26 cellular contexts compared by ENCODE assay signal in genomic region chr2:50724837-50725236, GRCh38.
"Had no signal": no experiment of that assay in that cellular context is flagged by ENCODE, and none has a peak within 500 bp of the region (broad histone marks: within the 10 kb centered on the region; RNA-seq: fewer than 3 reads in every experiment).

No MANE protein-coding gene starts in this region.

- H3K36me3 ChIP-seq: adrenal gland, colonic mucosa, MG63, Peyer's patch, SJCRH30 had no signal

- H3K9me3 Mint-ChIP-seq: activated CD8-positive, alpha-beta T cell treated with anti-CD3 and anti-CD28 coated beads for 36 hours; activated naive CD8-positive, alpha-beta T cell treated with anti-CD3 and anti-CD28 coated beads, Interleukin-2, amount 10 ng/mL, durations not matched to agents 7 days and 5 days; activated T-helper 2 cell treated with anti-CD3 and anti-CD28 coated beads, Interferon-gamma antibody, Interleukin-2, Interleukin-4, amounts not matched to agents 10 μg/mL and 5 μg/mL and 100 μg/mL, durations not matched to agents 14 hours and 24 hours and 36 hours; T-helper 1 cell treated with Interleukin-12 subunit alpha and Interleukin-12 subunit beta and Interleukin-4 antibody, amounts not matched to agents 30 μg/mL and 1 μg/mL, for 36 hours had no signal

- H3K4me3 ChIP-seq: adrenal gland, colonic mucosa, MG63, Peyer's patch, SJCRH30 had no signal

- H3K4me1 Mint-ChIP-seq: activated naive CD8-positive, alpha-beta T cell treated with anti-CD3 and anti-CD28 coated beads, Interleukin-2, amount 10 ng/mL, durations not matched to agents 7 days and 5 days had no signal

- DNase-seq: activated CD4-positive, alpha-beta T cell treated with anti-CD3 and anti-CD28 coated beads for 4 hours; activated CD8-positive, alpha-beta memory T cell treated with anti-CD3 and anti-CD28 coated beads, Interleukin-2, amount 50 U/mL, for 4 hours; activated CD8-positive, alpha-beta T cell treated with anti-CD3 and anti-CD28 coated beads for 36 hours; activated gamma-delta T cell treated with Interleukin-2 at 50 U/mL for 16 hours; activated naive CD4-positive, alpha-beta T cell treated with anti-CD3 and anti-CD28 coated beads, Interleukin-2, amount 50 U/mL, for 16 hours; activated naive CD8-positive, alpha-beta T cell treated with anti-CD3 and anti-CD28 coated beads, Interleukin-2, amount 10 ng/mL, durations not matched to agents 7 days and 5 days; activated T-cell treated with anti-CD3 and anti-CD28 coated beads, Interleukin-2, amount 50 U/mL, for 72 hours; adrenal gland; anterior cingulate cortex; caudate nucleus; colonic mucosa; MG63; MV-4-11; NCI-H1092 treated with DMSO at 0.1 percent for 48 hours; NCI-H1417 treated with DMSO at 0.1 percent for 48 hours; NCI-H187; NCI-H510A treated with DMSO at 0.1 percent for 48 hours; NCI-H774; Peyer's patch; Right ventricle myocardium superior; SJCRH30 had no signal

- H3K27me3 ChIP-seq: adrenal gland, colonic mucosa, MG63, Peyer's patch, SJCRH30 had no signal

- H3K27ac Mint-ChIP-seq: activated CD8-positive, alpha-beta T cell treated with anti-CD3 and anti-CD28 coated beads for 36 hours; activated naive CD8-positive, alpha-beta T cell treated with anti-CD3 and anti-CD28 coated beads, Interleukin-2, amount 10 ng/mL, durations not matched to agents 7 days and 5 days; activated T-cell treated with anti-CD3 and anti-CD28 coated beads, Interleukin-2, amount 50 U/mL, for 72 hours; activated T-helper 2 cell treated with anti-CD3 and anti-CD28 coated beads, Interferon-gamma antibody, Interleukin-2, Interleukin-4, amounts not matched to agents 10 μg/mL and 5 μg/mL and 100 μg/mL, durations not matched to agents 14 hours and 24 hours and 36 hours; T-helper 1 cell treated with Interleukin-12 subunit alpha and Interleukin-12 subunit beta and Interleukin-4 antibody, amounts not matched to agents 30 μg/mL and 1 μg/mL, for 36 hours had no signal

- H3K4me1 ChIP-seq: adrenal gland, colonic mucosa, Peyer's patch, SJCRH30 had no signal

- ATAC-seq: activated CD4-positive, CD25-positive, alpha-beta regulatory T cell treated with anti-CD3 and anti-CD28 coated beads, Interleukin-2, amount 50 U/mL, for 24 hours; activated CD8-positive, alpha-beta T cell treated with anti-CD3 and anti-CD28 coated beads for 36 hours; activated T-cell treated with anti-CD3 and anti-CD28 coated beads, Interleukin-2, amount 50 U/mL, for 72 hours; SK-N-SH treated with all-trans-retinoic acid at 6 μM for 48 hours had no signal

- H3K27ac ChIP-seq: adrenal gland, colonic mucosa, Peyer's patch, RWPE1, SJCRH30 had no signal

- H3K4me3 Mint-ChIP-seq: activated CD8-positive, alpha-beta T cell treated with anti-CD3 and anti-CD28 coated beads for 36 hours; activated naive CD8-positive, alpha-beta T cell treated with anti-CD3 and anti-CD28 coated beads, Interleukin-2, amount 10 ng/mL, durations not matched to agents 7 days and 5 days; activated T-cell treated with anti-CD3 and anti-CD28 coated beads, Interleukin-2, amount 50 U/mL, for 72 hours; T-helper 1 cell treated with Interleukin-12 subunit alpha and Interleukin-12 subunit beta and Interleukin-4 antibody, amounts not matched to agents 30 μg/mL and 1 μg/mL, for 36 hours had no signal

- H3K27me3 Mint-ChIP-seq: activated CD8-positive, alpha-beta T cell treated with anti-CD3 and anti-CD28 coated beads for 36 hours; activated naive CD8-positive, alpha-beta T cell treated with anti-CD3 and anti-CD28 coated beads, Interleukin-2, amount 10 ng/mL, durations not matched to agents 7 days and 5 days had no signal

- H3K36me3 Mint-ChIP-seq: activated naive CD8-positive, alpha-beta T cell treated with anti-CD3 and anti-CD28 coated beads, Interleukin-2, amount 10 ng/mL, durations not matched to agents 7 days and 5 days had no signal
